11 cellular contexts compared by ENCODE assay signal in genomic region chr3:46076606-46077005, GRCh38. TPM values are rescaled to one million over a fixed set of nuclear protein-coding genes. Genes with fewer than 3 reads are reported as not detected.
DNase-seq lines count a peak whose midpoint lies in the region; ATAC-seq and TF ChIP-seq lines count a peak whose summit lies in the region.
"Had no signal": no experiment of that assay in that cellular context is flagged by ENCODE, and none has a peak within 500 bp of the region (broad histone marks: within the 10 kb centered on the region; RNA-seq: fewer than 3 reads in every experiment).

No MANE protein-coding gene starts in this region.

- no peak overlapping the region for H3K27ac ChIP-seq in GM23248
- H3K27ac ChIP-seq in VCaP, result no peak overlapping the region
- H3K27ac ChIP-seq in liver (ENCODE audit: low read depth in 1 of 2, low read length in 2 of 2), result no peak overlapping the region
- no peak overlapping the region for H3K27ac ChIP-seq in sigmoid colon
- H3K27ac ChIP-seq in body of pancreas, result no peak overlapping the region
- H3K27ac ChIP-seq in Peyer's patch, result no peak overlapping the region
- H3K27ac ChIP-seq: transverse colon had no signal

- intact Hi-C loops in sigmoid colon (cut with DNase I) (loop anchor here (5.0 kb wide), 2 partner anchors 79 to 234 kb away; partner anchors contain the start of genes FYCO1 and LZTFL1), body of pancreas (cut with DNase I) (loop anchor here (5.0 kb wide), 1 partner anchor 139 kb away; no protein-coding TSS in a partner anchor)

- H3K79me2 ChIP-seq in GM23248 (ENCODE audit: insufficient read depth), result no peaks in the 10 kb centered on the region

- no peak overlapping the region for H3K4me2 ChIP-seq in GM23248 (ENCODE audit: unreplicated experiment)

- POLR2A ChIA-PET in BJ (lab: Charles Lee), result no interaction called here

- TF ChIP-seq RAD21 in liver (IDR thresholded peaks at IDR 0.05), result peak; percentile 55 to 63

- H4K20me1 ChIP-seq in GM23248 (ENCODE audit: insufficient read depth), result no peaks in the 10 kb centered on the region

- H3K9me3 ChIP-seq in GM23248 (ENCODE audit: low read depth) (no peaks in the 10 kb centered on the region), liver (ENCODE audit: control insufficient read depth in 4 of 4, low read length in 3 of 4) (no peaks in the 10 kb centered on the region), sigmoid colon (no peaks in the 10 kb centered on the region), body of pancreas (no peaks in the 10 kb centered on the region), Peyer's patch (no peaks in the 10 kb centered on the region)
- H3K9me3 ChIP-seq: transverse colon had no signal

- H3K27me3 ChIP-seq in BJ (ENCODE audit: control insufficient read depth, insufficient read depth, low read length), result peaks cover 2% of the 10 kb centered on the region; the same call in 1 of the 2 replicates
- H3K27me3 ChIP-seq in GM23248 (replicated peaks; ENCODE audit: insufficient read depth), result peaks cover 3% of the 10 kb centered on the region; the same call in 1 of the 2 replicates
- H3K27me3 ChIP-seq in liver (ENCODE audit: control insufficient read depth in 4 of 4, insufficient read depth in 4 of 4, low read length in 3 of 4), result no peaks in the 10 kb centered on the region
- H3K27me3 ChIP-seq in sigmoid colon, result no peaks in the 10 kb centered on the region
- H3K27me3 ChIP-seq in body of pancreas, result no peaks in the 10 kb centered on the region
- no peaks in the 10 kb centered on the region for H3K27me3 ChIP-seq in Peyer's patch
- H3K27me3 ChIP-seq: transverse colon had no signal

- no peak overlapping the region for H2AFZ ChIP-seq in GM23248

- TF ChIP-seq POLR2A in sigmoid colon (IDR thresholded peaks at IDR 0.05) (no peak), body of pancreas (IDR thresholded peaks at IDR 0.05) (no peak), Peyer's patch (IDR thresholded peaks at IDR 0.05) (no peak)

- no peaks in the 10 kb centered on the region for H3K9me2 ChIP-seq in GM23248 (ENCODE audit: insufficient read depth)

- TF ChIP-seq EP300 in sigmoid colon (IDR thresholded peaks at IDR 0.05), result no peak

- CTCF ChIA-PET in BJ (lab: Yijun Ruan, JAX), result interaction anchor here (0.9 to 17.8 kb wide), 17 partner anchors 8 to 315 kb away, joined by 3 to 541 read pairs (median 5); partner anchors contain the start of genes CCR1, CXCR6 and LZTFL1

- no peak overlapping the region for H3K9ac ChIP-seq in GM23248
- H3K9ac ChIP-seq in liver (ENCODE audit: low read depth in 1 of 2, low read length in 2 of 2), result no peak overlapping the region

- H3K4me1 ChIP-seq in GM23248 (ENCODE audit: insufficient read depth), result no peaks in the 10 kb centered on the region
- H3K4me1 ChIP-seq in liver (ENCODE audit: control insufficient read depth in 4 of 4, insufficient read depth in 4 of 4, low read length in 3 of 4), result peaks cover 0 to 5% (median 0%) of the 10 kb centered on the region in 4 donors
- peaks cover 0 to 5% (median 0%) of the 10 kb centered on the region in 4 donors for H3K4me1 ChIP-seq in sigmoid colon
- H3K4me1 ChIP-seq in body of pancreas, result peaks cover 4% of the 10 kb centered on the region
- H3K4me1 ChIP-seq in Peyer's patch, result no peaks in the 10 kb centered on the region

- no peak for ATAC-seq in body of pancreas

- H3F3A ChIP-seq in GM23248 (ENCODE audit: insufficient read depth), result no peaks in the 10 kb centered on the region

- no peak for DNase-seq in BJ (ENCODE audit: low read depth)
- peak; percentile 18 for DNase-seq in GM23248
- DNase-seq in sigmoid colon, result no peak
- no peak for DNase-seq in NCI-H2196 (lab: John Stamatoyannopoulos, UW; ENCODE audit: unreplicated experiment)
- DNase-seq in body of pancreas, result no peak
- no peak for DNase-seq in Peyer's patch
- DNase-seq: nucleus accumbens, T1000, transverse colon had no signal

- in situ Hi-C loops in GM23248 (cut with MboI), result loop anchor here (25.0 kb wide), 1 partner anchor 564 kb away; no protein-coding TSS in a partner anchor

- H3K36me3 ChIP-seq in BJ (ENCODE audit: control insufficient read depth, insufficient read depth, low read length) (no peaks in the 10 kb centered on the region), GM23248 (ENCODE audit: low read depth) (no peaks in the 10 kb centered on the region), liver (ENCODE audit: control insufficient read depth in 4 of 4, insufficient read depth in 3 of 4, low read depth in 1 of 4, low read length in 3 of 4) (no peaks in the 10 kb centered on the region), sigmoid colon (no peaks in the 10 kb centered on the region), body of pancreas (replicated peaks in 1 of 2; ENCODE audit: insufficient read depth in 1 of 2, low read depth in 2 of 2) (no peaks in the 10 kb centered on the region), Peyer's patch (no peaks in the 10 kb centered on the region)
- H3K36me3 ChIP-seq: transverse colon had no signal

- peak; percentile 31 for TF ChIP-seq CTCF in BJ (IDR thresholded peaks at IDR 0.05; ENCODE audit: insufficient read depth, low read depth, low read length)
- TF ChIP-seq CTCF in VCaP (conservative IDR thresholded peaks at IDR 0.05), result peak; percentile 77
- TF ChIP-seq CTCF in liver (IDR thresholded peaks at IDR 0.05; ENCODE audit: low read depth, low read length, missing input control), result no peak
- TF ChIP-seq CTCF in sigmoid colon (IDR thresholded peaks at IDR 0.05), result no peak
- peak in 3 of 7 experiments; percentile 2 to 21 (median 8) for TF ChIP-seq CTCF in body of pancreas (IDR thresholded peaks at IDR 0.05)
- peak in 2 of 6 experiments; percentile 27 for TF ChIP-seq CTCF in Peyer's patch (IDR thresholded peaks at IDR 0.05)

- H3K4me3 ChIP-seq in BJ (ENCODE audit: low read depth, low read length) (no peak overlapping the region), GM23248 (no peak overlapping the region), liver (ENCODE audit: low read depth in 1 of 3, low read length in 3 of 3) (no peak overlapping the region), sigmoid colon (no peak overlapping the region), body of pancreas (no peak overlapping the region), Peyer's patch (no peak overlapping the region)
- H3K4me3 ChIP-seq: transverse colon had no signal

TF ChIP-seq in liver, 16 proteins besides CTCF, POLR2A, EP300 and RAD21:
- TF ChIP-seq ATF3 (IDR thresholded peaks at IDR 0.05) (no peak), ZBTB33 (IDR thresholded peaks at IDR 0.05) (no peak), REST (IDR thresholded peaks at IDR 0.05) (no peak), HNF4G (IDR thresholded peaks at IDR 0.05) (no peak), FOXA2 (IDR thresholded peaks at IDR 0.05) (no peak)

RNA-seq across cellular contexts. Expression of gene XCR1, which starts 49.3 kb away (rescaled TPM):
- polyA plus RNA-seq in BJ (2011; rRNA removed) (not detected in 2 replicates), GM23248 (2016; fragmentation: Nextera tagmentation; extraction: Ambion mirVana) (not detected in 2 replicates), liver (under 1 TPM; 0.03 to 0.08 TPM), sigmoid colon (1 to 10 TPM in 1 of 3 donors, not detected in 2; 3.5 TPM)
- not detected in 2 replicates for polyA minus RNA-seq in BJ (2011; rRNA and poly(A)+ RNA removed)
- not detected in 2 replicates for total RNA-seq in GM23248 (2014; rRNA removed; shearing (Covaris generic))
- total RNA-seq in liver (under 1 TPM in 1 of 2 donors, not detected in 1; under 0.01 TPM), sigmoid colon (under 1 TPM in 1 of 4 donors, not detected in 3; under 0.01 TPM), body of pancreas (not detected), Peyer's patch (not detected)

Comparison
In these comparisons a context has a peak if more than half of its experiments do, and no peak if none do; other contexts are left out.
1. CTCF ChIP-seq: peak in BJ (single experiment) and VCaP (single experiment); none in liver (single experiment) and sigmoid colon (0 of 4).